Comparison of ENCODE assay signal across 16 cellular contexts in the genomic region with DNA sequence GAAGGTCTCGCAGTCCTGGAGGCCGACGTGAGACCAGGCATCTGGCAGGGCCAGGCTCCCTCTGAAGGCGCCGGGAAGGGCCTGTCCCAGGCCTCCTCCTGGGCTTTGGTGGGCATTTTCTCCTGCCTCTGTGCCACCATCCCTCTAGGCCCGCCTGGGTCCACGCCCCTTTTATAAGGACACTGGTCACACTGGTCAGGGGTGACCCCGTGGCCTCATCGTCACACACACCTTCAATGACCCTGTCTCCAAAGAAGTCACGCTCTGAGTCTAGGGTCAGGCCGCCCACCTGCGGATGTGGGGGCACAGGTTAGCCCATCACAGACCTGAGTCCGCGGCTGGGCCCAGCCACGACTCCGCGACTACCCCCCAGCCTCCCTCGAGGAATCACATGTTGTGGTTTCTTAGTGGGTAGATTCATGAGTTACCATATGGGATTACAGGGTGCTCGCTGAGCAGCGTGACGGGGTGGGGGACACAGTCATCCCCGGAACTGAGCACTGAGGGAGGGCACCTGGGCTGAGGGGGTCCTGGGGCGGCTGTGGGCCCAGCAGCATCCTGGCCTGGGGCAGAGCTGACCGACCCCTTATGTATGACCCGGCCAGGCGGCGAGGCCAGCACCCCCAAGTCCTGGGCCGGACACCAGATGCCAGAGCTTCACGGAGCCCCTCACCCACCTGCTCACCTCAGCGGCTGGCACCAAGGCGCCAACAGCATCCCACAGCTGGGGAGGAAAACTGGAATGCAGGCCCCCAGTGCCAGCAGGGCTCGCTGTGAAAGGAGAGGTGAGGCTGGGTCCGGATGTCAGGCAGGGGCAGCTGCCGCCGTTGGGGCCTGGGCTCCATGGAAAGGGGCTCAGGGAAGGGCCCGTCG.
A peak's percentile ranks its signal among the peaks of the same experiment; 100 is the strongest.
DNase-seq lines count a peak whose midpoint lies in the region; ATAC-seq and TF ChIP-seq lines count a peak whose summit lies in the region.
"Had no signal": no experiment of that assay in that cellular context is flagged by ENCODE, and none has a peak within 500 bp of the region (broad histone marks: within the 10 kb centered on the region; RNA-seq: fewer than 3 reads in every experiment).

No MANE protein-coding gene starts in this region.

- no peaks in the 10 kb centered on the region for H3K27me3 Mint-ChIP-seq in activated CD4-positive, alpha-beta memory T cell treated with anti-CD3 and anti-CD28 coated beads, Interleukin-2, amount 10 ng/mL, durations not matched to agents 7 days and 5 days
- H3K27me3 Mint-ChIP-seq in activated CD4-positive, alpha-beta memory T cell treated with anti-CD3 and anti-CD28 coated beads for 36 hours = peaks cover 9% of the 10 kb centered on the region
- H3K27me3 Mint-ChIP-seq in activated T-helper 2 cell treated with anti-CD3 and anti-CD28 coated beads, Interferon-gamma antibody, Interleukin-2, Interleukin-4, amounts not matched to agents 10 μg/mL and 5 μg/mL and 100 μg/mL, durations not matched to agents 14 hours and 24 hours and 36 hours (ENCODE audit: low read depth) = no peaks in the 10 kb centered on the region

- no peaks in the 10 kb centered on the region for H3K9me3 ChIP-seq in lower lobe of right lung
- H3K9me3 ChIP-seq: neutrophil, transverse colon had no signal

- H3K4me1 ChIP-seq in lower lobe of right lung = peaks cover 6% of the 10 kb centered on the region

- no peak for TF ChIP-seq CTCF in lower lobe of right lung (IDR thresholded peaks at IDR 0.05)

- DNase-seq in activated CD4-positive, alpha-beta memory T cell treated with anti-CD3 and anti-CD28 coated beads, Interleukin-2, amount 10 ng/mL, durations not matched to agents 7 days and 5 days = peak; percentile 12
- no peak for DNase-seq in activated CD4-positive, alpha-beta memory T cell treated with anti-CD3 and anti-CD28 coated beads for 36 hours
- peak; percentile 5 for DNase-seq in activated T-helper 2 cell treated with anti-CD3 and anti-CD28 coated beads, Interferon-gamma antibody, Interleukin-2, Interleukin-4, amounts not matched to agents 10 μg/mL and 5 μg/mL and 100 μg/mL, durations not matched to agents 14 hours and 24 hours and 36 hours (ENCODE audit: low spot score)
- peak; percentile 44 for DNase-seq in lower lobe of right lung
- no peak for DNase-seq in stimulated activated effector memory CD8-positive, alpha-beta T cell treated with anti-CD3 and anti-CD28 coated beads, Interleukin-12 subunit alpha, Interleukin-12 subunit beta, amount 100 ng/mL, for 72 hours (ENCODE audit: low spot score in 2 of 2)
- no peak for DNase-seq in hippocampal formation (lab: John Stamatoyannopoulos, UW)
- no peak for DNase-seq in NCI-H1417 (lab: John Stamatoyannopoulos, UW)
- DNase-seq: DMS53; foreskin melanocyte; NCI-H187 treated with DMSO at 0.1 percent for 48 hours; SIG-M5; stimulated activated CD4-positive, alpha-beta T cell treated with anti-CD3 and anti-CD28 coated beads, Interleukin-4, amount 100 ng/mL, for 24 hours; transverse colon had no signal

- peaks cover 3% of the 10 kb centered on the region for H3K9me3 Mint-ChIP-seq in activated CD4-positive, alpha-beta memory T cell treated with anti-CD3 and anti-CD28 coated beads, Interleukin-2, amount 10 ng/mL, durations not matched to agents 7 days and 5 days
- peaks cover 2% of the 10 kb centered on the region for H3K9me3 Mint-ChIP-seq in activated CD4-positive, alpha-beta memory T cell treated with anti-CD3 and anti-CD28 coated beads for 36 hours
- H3K9me3 Mint-ChIP-seq in activated T-helper 2 cell treated with anti-CD3 and anti-CD28 coated beads, Interferon-gamma antibody, Interleukin-2, Interleukin-4, amounts not matched to agents 10 μg/mL and 5 μg/mL and 100 μg/mL, durations not matched to agents 14 hours and 24 hours and 36 hours = peaks cover 14% of the 10 kb centered on the region
- H3K9me3 Mint-ChIP-seq in stimulated activated effector memory CD8-positive, alpha-beta T cell treated with anti-CD3 and anti-CD28 coated beads, Interleukin-12 subunit alpha, Interleukin-12 subunit beta, amount 100 ng/mL, for 72 hours = no peaks in the 10 kb centered on the region

- no peak overlapping the region for H3K4me3 Mint-ChIP-seq in activated CD4-positive, alpha-beta memory T cell treated with anti-CD3 and anti-CD28 coated beads, Interleukin-2, amount 10 ng/mL, durations not matched to agents 7 days and 5 days
- no peak overlapping the region for H3K4me3 Mint-ChIP-seq in activated CD4-positive, alpha-beta memory T cell treated with anti-CD3 and anti-CD28 coated beads for 36 hours
- no peak overlapping the region for H3K4me3 Mint-ChIP-seq in activated T-helper 2 cell treated with anti-CD3 and anti-CD28 coated beads, Interferon-gamma antibody, Interleukin-2, Interleukin-4, amounts not matched to agents 10 μg/mL and 5 μg/mL and 100 μg/mL, durations not matched to agents 14 hours and 24 hours and 36 hours (ENCODE audit: low read depth)
- H3K4me3 Mint-ChIP-seq in stimulated activated effector memory CD8-positive, alpha-beta T cell treated with anti-CD3 and anti-CD28 coated beads, Interleukin-12 subunit alpha, Interleukin-12 subunit beta, amount 100 ng/mL, for 72 hours = no peak overlapping the region
- H3K4me3 Mint-ChIP-seq: CD14-positive monocyte had no signal

- ATAC-seq in lower lobe of right lung = peak in 1 of 2 donors; percentile 12
- ATAC-seq in stimulated activated effector memory CD8-positive, alpha-beta T cell treated with anti-CD3 and anti-CD28 coated beads, Interleukin-12 subunit alpha, Interleukin-12 subunit beta, amount 100 ng/mL, for 72 hours = no peak
- ATAC-seq in GM18505 (IDR thresholded peaks at IDR 0.05; ENCODE audit: unreplicated experiment) = no peak

- H3K27ac Mint-ChIP-seq in activated CD4-positive, alpha-beta memory T cell treated with anti-CD3 and anti-CD28 coated beads, Interleukin-2, amount 10 ng/mL, durations not matched to agents 7 days and 5 days = no peak overlapping the region
- no peak overlapping the region for H3K27ac Mint-ChIP-seq in activated CD4-positive, alpha-beta memory T cell treated with anti-CD3 and anti-CD28 coated beads for 36 hours
- H3K27ac Mint-ChIP-seq in activated T-helper 2 cell treated with anti-CD3 and anti-CD28 coated beads, Interferon-gamma antibody, Interleukin-2, Interleukin-4, amounts not matched to agents 10 μg/mL and 5 μg/mL and 100 μg/mL, durations not matched to agents 14 hours and 24 hours and 36 hours = no peak overlapping the region
- H3K27ac Mint-ChIP-seq in stimulated activated effector memory CD8-positive, alpha-beta T cell treated with anti-CD3 and anti-CD28 coated beads, Interleukin-12 subunit alpha, Interleukin-12 subunit beta, amount 100 ng/mL, for 72 hours = peak overlapping the region; percentile 47

- CTCF ChIA-PET in activated CD4-positive, alpha-beta memory T cell treated with anti-CD3 and anti-CD28 coated beads, Interleukin-2, amount 10 ng/mL, durations not matched to agents 7 days and 5 days (lab: Charles Lee) = no interaction called here
- CTCF ChIA-PET in activated CD4-positive, alpha-beta memory T cell treated with anti-CD3 and anti-CD28 coated beads for 36 hours (lab: Charles Lee) = no interaction called here

- no peaks in the 10 kb centered on the region for H3K36me3 ChIP-seq in lower lobe of right lung
- H3K36me3 ChIP-seq: neutrophil, transverse colon had no signal

- H3K4me3 ChIP-seq in lower lobe of right lung = no peak overlapping the region
- H3K4me3 ChIP-seq: transverse colon had no signal

- no peak overlapping the region for H3K27ac ChIP-seq in lower lobe of right lung
- H3K27ac ChIP-seq: neutrophil had no signal

- POLR2A ChIA-PET in activated CD4-positive, alpha-beta memory T cell treated with anti-CD3 and anti-CD28 coated beads, Interleukin-2, amount 10 ng/mL, durations not matched to agents 7 days and 5 days (lab: Charles Lee) = no interaction called here
- POLR2A ChIA-PET in activated CD4-positive, alpha-beta memory T cell treated with anti-CD3 and anti-CD28 coated beads for 36 hours (lab: Charles Lee) = no interaction called here

- H3K27me3 ChIP-seq in lower lobe of right lung (ENCODE audit: low read depth) = no peaks in the 10 kb centered on the region
- H3K27me3 ChIP-seq: neutrophil, transverse colon had no signal

- no peaks in the 10 kb centered on the region for H3K4me1 Mint-ChIP-seq in activated CD4-positive, alpha-beta memory T cell treated with anti-CD3 and anti-CD28 coated beads, Interleukin-2, amount 10 ng/mL, durations not matched to agents 7 days and 5 days
- H3K4me1 Mint-ChIP-seq in activated CD4-positive, alpha-beta memory T cell treated with anti-CD3 and anti-CD28 coated beads for 36 hours (ENCODE audit: low read depth) = no peaks in the 10 kb centered on the region
- no peaks in the 10 kb centered on the region for H3K4me1 Mint-ChIP-seq in activated T-helper 2 cell treated with anti-CD3 and anti-CD28 coated beads, Interferon-gamma antibody, Interleukin-2, Interleukin-4, amounts not matched to agents 10 μg/mL and 5 μg/mL and 100 μg/mL, durations not matched to agents 14 hours and 24 hours and 36 hours (ENCODE audit: low read depth)
- H3K4me1 Mint-ChIP-seq in stimulated activated effector memory CD8-positive, alpha-beta T cell treated with anti-CD3 and anti-CD28 coated beads, Interleukin-12 subunit alpha, Interleukin-12 subunit beta, amount 100 ng/mL, for 72 hours = peaks cover 6% of the 10 kb centered on the region

- H3K36me3 Mint-ChIP-seq in activated CD4-positive, alpha-beta memory T cell treated with anti-CD3 and anti-CD28 coated beads, Interleukin-2, amount 10 ng/mL, durations not matched to agents 7 days and 5 days (ENCODE audit: low read depth) = no peaks in the 10 kb centered on the region
- no peaks in the 10 kb centered on the region for H3K36me3 Mint-ChIP-seq in activated CD4-positive, alpha-beta memory T cell treated with anti-CD3 and anti-CD28 coated beads for 36 hours
- H3K36me3 Mint-ChIP-seq in activated T-helper 2 cell treated with anti-CD3 and anti-CD28 coated beads, Interferon-gamma antibody, Interleukin-2, Interleukin-4, amounts not matched to agents 10 μg/mL and 5 μg/mL and 100 μg/mL, durations not matched to agents 14 hours and 24 hours and 36 hours (ENCODE audit: low read depth) = no peaks in the 10 kb centered on the region
- peaks cover 21% of the 10 kb centered on the region for H3K36me3 Mint-ChIP-seq in stimulated activated effector memory CD8-positive, alpha-beta T cell treated with anti-CD3 and anti-CD28 coated beads, Interleukin-12 subunit alpha, Interleukin-12 subunit beta, amount 100 ng/mL, for 72 hours
- H3K36me3 Mint-ChIP-seq: CD14-positive monocyte had no signal

- intact Hi-C loops in activated CD4-positive, alpha-beta memory T cell treated with anti-CD3 and anti-CD28 coated beads for 36 hours (cut with micrococcal nuclease) = no loop called here
- intact Hi-C loops in activated T-helper 2 cell treated with anti-CD3 and anti-CD28 coated beads, Interferon-gamma antibody, Interleukin-2, Interleukin-4, amounts not matched to agents 10 μg/mL and 5 μg/mL and 100 μg/mL, durations not matched to agents 14 hours and 24 hours and 36 hours (cut with micrococcal nuclease) = no loop called here
- intact Hi-C loops in lower lobe of right lung (cut with DNase I) = no loop called here

- no peak for TF ChIP-seq POLR2A in GM18505 (IDR thresholded peaks at IDR 0.05; ENCODE audit: borderline replicate concordance, extremely low read depth, insufficient read depth, insufficient read length)

Comparison
In these comparisons a context has a peak if more than half of its experiments do, and no peak if none do; other contexts are left out.
1. DNase-seq: peak in activated CD4-positive, alpha-beta memory T cell treated with anti-CD3 and anti-CD28 coated beads, Interleukin-2, amount 10 ng/mL, durations not matched to agents 7 days and 5 days (single experiment), activated T-helper 2 cell treated with anti-CD3 and anti-CD28 coated beads, Interferon-gamma antibody, Interleukin-2, Interleukin-4, amounts not matched to agents 10 μg/mL and 5 μg/mL and 100 μg/mL, durations not matched to agents 14 hours and 24 hours and 36 hours (single experiment) and lower lobe of right lung (single experiment); none in activated CD4-positive, alpha-beta memory T cell treated with anti-CD3 and anti-CD28 coated beads for 36 hours (single experiment), stimulated activated effector memory CD8-positive, alpha-beta T cell treated with anti-CD3 and anti-CD28 coated beads, Interleukin-12 subunit alpha, Interleukin-12 subunit beta, amount 100 ng/mL, for 72 hours (0 of 2), hippocampal formation (0 of 2) and NCI-H1417 (0 of 3).